In the genomic region with DNA sequence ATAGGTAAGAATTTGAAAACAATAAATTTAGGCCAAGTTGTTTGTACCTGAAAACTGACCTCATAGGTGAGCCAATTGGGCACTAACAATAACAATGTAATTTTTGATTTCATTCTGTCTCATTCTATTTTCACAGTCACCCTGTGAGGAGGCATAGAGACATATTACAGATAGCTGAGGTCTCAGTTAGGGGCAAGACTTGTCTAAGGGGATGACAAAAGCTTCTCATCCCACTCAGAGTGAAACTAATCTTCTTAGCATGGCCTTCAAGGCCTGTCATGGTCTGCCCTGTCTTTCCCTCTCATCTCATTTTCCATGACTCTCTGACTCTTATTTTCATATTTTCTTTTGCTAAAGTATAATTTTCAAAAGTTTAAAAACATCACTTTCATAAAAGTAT, we compare ENCODE assay signal across 19 cellular contexts.
"Had no signal": no experiment of that assay in that cellular context is flagged by ENCODE, and none has a peak within 500 bp of the region (broad histone marks: within the 10 kb centered on the region; RNA-seq: fewer than 3 reads in every experiment).

No MANE protein-coding gene starts in this region.

- ATAC-seq: left lung had no signal

- DNase-seq: activated CD4-positive, alpha-beta T cell treated with anti-CD3 and anti-CD28 coated beads, Interleukin-2, amount 50 U/mL, for 4 hours; activated T-cell treated with anti-CD3 and anti-CD28 coated beads for 4 hours; anterior cingulate cortex; central memory CD4-positive, alpha-beta T cell; colonic mucosa; endodermal cell; head of caudate nucleus; left lung; midbrain; nephron progenitor cell; nucleus accumbens; posterior cingulate gyrus; retina; stimulated activated CD8-positive, alpha-beta memory T cell treated with anti-CD3 and anti-CD28 coated beads, Interleukin-4, amount 100 ng/mL, for 48 hours; WERI-Rb-1 had no signal

- H3K9me3 Mint-ChIP-seq: activated T-helper 1 cell treated with anti-CD3 and anti-CD28 coated beads, Interleukin-12 subunit alpha, Interleukin-12 subunit beta, Interleukin-2, Interleukin-4 antibody, amounts not matched to agents 30 ng/mL and 10 ng/mL and 1 ng/mL, durations not matched to agents 14 hours and 24 hours and 36 hours; stimulated activated naive CD8-positive, alpha-beta T cell treated with anti-CD3 and anti-CD28 coated beads, Interleukin-15, Interleukin-2, amounts not matched to agents 100 ng/mL and 50 ng/mL, for 24 hours; type B pancreatic cell had no signal

- H3K4me1 ChIP-seq: colonic mucosa, left lung had no signal

- H3K36me3 ChIP-seq: colonic mucosa, left lung, WERI-Rb-1 had no signal

- H3K27me3 ChIP-seq: colonic mucosa, left lung had no signal

- H3K9me3 ChIP-seq: colonic mucosa, left lung had no signal

- H3K27ac Mint-ChIP-seq: activated T-helper 1 cell treated with anti-CD3 and anti-CD28 coated beads, Interleukin-12 subunit alpha, Interleukin-12 subunit beta, Interleukin-2, Interleukin-4 antibody, amounts not matched to agents 30 ng/mL and 10 ng/mL and 1 ng/mL, durations not matched to agents 14 hours and 24 hours and 36 hours; brain; endodermal cell; stimulated activated naive CD8-positive, alpha-beta T cell treated with anti-CD3 and anti-CD28 coated beads, Interleukin-15, Interleukin-2, amounts not matched to agents 100 ng/mL and 50 ng/mL, for 24 hours; type B pancreatic cell had no signal

- H3K27ac ChIP-seq: colonic mucosa, left lung, WERI-Rb-1 had no signal

- H3K36me3 Mint-ChIP-seq: type B pancreatic cell had no signal

- H3K4me3 ChIP-seq: colonic mucosa, left lung had no signal
